In the genomic region with DNA sequence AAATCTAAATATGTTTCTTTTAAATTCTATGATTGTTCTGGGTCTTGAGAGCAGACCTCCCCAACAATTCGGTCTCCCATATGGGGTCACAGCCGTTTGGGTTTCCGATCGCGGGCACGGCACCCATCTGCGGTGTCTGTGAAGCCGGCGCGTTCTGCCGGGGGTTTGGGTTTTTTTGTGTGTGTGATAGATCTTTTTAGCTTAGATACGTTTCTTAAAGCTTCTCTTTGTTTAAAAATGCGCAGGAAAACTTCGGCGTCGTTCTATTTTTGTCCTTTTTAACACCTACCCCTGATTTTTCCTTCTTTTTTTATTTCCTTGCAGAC, we compare ENCODE assay signal across 17 cellular contexts. TPM values are rescaled to one million over a fixed set of nuclear protein-coding genes. Genes with fewer than 3 reads are reported as not detected.
DNase-seq lines count a peak whose midpoint lies in the region; ATAC-seq and TF ChIP-seq lines count a peak whose summit lies in the region.
"Had no signal": no experiment of that assay in that cellular context is flagged by ENCODE, and none has a peak within 500 bp of the region (broad histone marks: within the 10 kb centered on the region; RNA-seq: fewer than 3 reads in every experiment).

No MANE protein-coding gene starts in this region.

- H3K4me1 ChIP-seq in HUES64 (ENCODE audit: insufficient read depth, low read length) (peaks cover 58% of the 10 kb centered on the region), duodenal mucosa (ENCODE audit: control insufficient read depth in 1 of 2, insufficient read depth in 2 of 2, low read length in 2 of 2) (peaks cover 59 to 70% of the 10 kb centered on the region in 2 donors)

- H3K27ac Mint-ChIP-seq in CD4-positive, alpha-beta T cell: peak overlapping the region; percentile 95

- 90% methylated on average over 16 of the region's 16 CpGs for WGBS in HUES64

- no peaks in the 10 kb centered on the region for H3K9me3 ChIP-seq in CD4-positive, alpha-beta T cell (ENCODE audit: control insufficient read depth, low read length)
- H3K9me3 ChIP-seq in HUES64 (ENCODE audit: insufficient read depth, low read depth, low read length): no peaks in the 10 kb centered on the region
- H3K9me3 ChIP-seq in duodenal mucosa (ENCODE audit: control insufficient read depth in 1 of 2, low read length in 2 of 2): no peaks in the 10 kb centered on the region
- H3K9me3 ChIP-seq: lower lobe of right lung, SJCRH30 had no signal

- POLR2A ChIA-PET in CD4-positive, alpha-beta T cell (lab: Charles Lee): interaction anchor here (1.8 to 3.2 kb wide), 3 partner anchors 8 to 43 kb away, joined by 8 to 32 read pairs (median 10); a partner anchor contains a TSS

- H3K36me3 ChIP-seq in HUES64 (ENCODE audit: insufficient read depth, low read length) (no peaks in the 10 kb centered on the region), duodenal mucosa (ENCODE audit: control insufficient read depth in 1 of 2, insufficient read depth in 2 of 2, low read length in 2 of 2) (peaks cover 0 to 6% of the 10 kb centered on the region in 2 donors)
- H3K36me3 ChIP-seq: cardiac muscle cell, lower lobe of right lung, SJCRH30 had no signal

- H3K9me3 Mint-ChIP-seq in CD4-positive, alpha-beta T cell: no peaks in the 10 kb centered on the region
- H3K9me3 Mint-ChIP-seq: endodermal cell, H9 had no signal

- peak overlapping the region; percentile 62 for H3K27ac ChIP-seq in CD4-positive, alpha-beta T cell (ENCODE audit: low read depth, low read length)
- peak overlapping the region; percentile 77 for H3K27ac ChIP-seq in HUES64 (ENCODE audit: low read depth, low read length)
- H3K27ac ChIP-seq in duodenal mucosa (ENCODE audit: low read depth, low read length): peak overlapping the region; percentile 39
- H3K27ac ChIP-seq: SJCRH30 had no signal

- H3K4me3 Mint-ChIP-seq in CD4-positive, alpha-beta T cell: peak overlapping the region; percentile 34
- H3K4me3 Mint-ChIP-seq: endodermal cell had no signal

- ATAC-seq in CD4-positive, alpha-beta T cell (ENCODE audit: poor library complexity): no peak
- ATAC-seq in left colon: no peak
- ATAC-seq: lower lobe of right lung, right cardiac atrium had no signal

- H3K9ac ChIP-seq in HUES64 (ENCODE audit: low read depth, low read length) (no peak overlapping the region), duodenal mucosa (ENCODE audit: low read depth in 1 of 2, low read length in 2 of 2) (peak overlapping the region; percentile 20 to 62)

- DNase-seq in CD4-positive, alpha-beta T cell: no peak
- DNase-seq in posterior vena cava (ENCODE audit: low spot score): peak; percentile 63
- DNase-seq in left colon: no peak
- DNase-seq in NCI-H1930 (lab: John Stamatoyannopoulos, UW): no peak
- DNase-seq in SIG-M5 (lab: John Stamatoyannopoulos, UW): no peak
- DNase-seq: activated naive CD4-positive, alpha-beta T cell treated with anti-CD3 and anti-CD28 coated beads, Interleukin-2, amount 50 U/mL, for 16 hours; H9; lower lobe of right lung; NCI-H1417; NCI-H226; right cardiac atrium; SJCRH30; stimulated activated CD4-positive, alpha-beta T cell treated with anti-CD3 and anti-CD28 coated beads, Interleukin-4, amount 100 ng/mL, for 4 hours had no signal

- H3K27me3 Mint-ChIP-seq in CD4-positive, alpha-beta T cell: no peaks in the 10 kb centered on the region

- H3K4me3 ChIP-seq in HUES64 (ENCODE audit: low read length): no peak overlapping the region
- H3K4me3 ChIP-seq in duodenal mucosa (ENCODE audit: low read depth in 1 of 2, low read length in 2 of 2): peak overlapping the region in 1 of 2 donors; percentile 9
- H3K4me3 ChIP-seq: cardiac muscle cell, lower lobe of right lung, SJCRH30 had no signal

- no peaks in the 10 kb centered on the region for H3K27me3 ChIP-seq in CD4-positive, alpha-beta T cell (ENCODE audit: control insufficient read depth, insufficient read depth, low read length)
- H3K27me3 ChIP-seq in HUES64 (ENCODE audit: insufficient read depth, low read length): no peaks in the 10 kb centered on the region
- H3K27me3 ChIP-seq in duodenal mucosa (ENCODE audit: control insufficient read depth in 1 of 2, insufficient read depth in 2 of 2, low read length in 2 of 2): no peaks in the 10 kb centered on the region
- H3K27me3 ChIP-seq: cardiac muscle cell, SJCRH30 had no signal

- H3K4me1 Mint-ChIP-seq in CD4-positive, alpha-beta T cell (ENCODE audit: low read depth): peaks cover 80% of the 10 kb centered on the region

- H3K36me3 Mint-ChIP-seq in CD4-positive, alpha-beta T cell (ENCODE audit: low read depth): peaks cover 6% of the 10 kb centered on the region

- CTCF ChIA-PET in CD4-positive, alpha-beta T cell (lab: Charles Lee): interaction anchor here (2.1 to 3.0 kb wide), 2 partner anchors 31 to 35 kb away, joined by 8 to 10 read pairs; a partner anchor contains a TSS

- no peak for TF ChIP-seq CTCF in CD4-positive, alpha-beta T cell (IDR thresholded peaks at IDR 0.05)

- intact Hi-C loops in CD4-positive, alpha-beta T cell (cut with DNase I, micrococcal nuclease): loop anchor here (2.0 kb wide), 2 partner anchors 35 to 41 kb away; a partner anchor contains a TSS
- intact Hi-C loops in posterior vena cava (cut with DNase I): no loop called here
- intact Hi-C loops in left colon (cut with DNase I, micrococcal nuclease): no loop called here

RNA-seq across cellular contexts. Expression of a gene that starts 34.2 kb away (rescaled TPM):
- total RNA-seq in CD4-positive, alpha-beta T cell: 10 to 100 TPM; 31.2 to 34.1 TPM
- polyA plus RNA-seq in HUES64 (2013, experiment 1 of 2): 36.1 TPM
- 36.4 TPM for polyA plus RNA-seq in HUES64 (2013, experiment 2 of 2)
- total RNA-seq in posterior vena cava: 10 to 100 TPM; 30.5 to 42.6 TPM
- 10 to 100 TPM; 53.1 to 56.6 TPM for total RNA-seq in left colon

Comparison
In these comparisons a context has a peak if more than half of its experiments do, and no peak if none do; other contexts are left out.
1. intact Hi-C loops: an anchor here in CD4-positive, alpha-beta T cell (2.0 kb wide); none called in posterior vena cava and left colon.